ENCODE assay signal across 20 cellular contexts in the genomic region with DNA sequence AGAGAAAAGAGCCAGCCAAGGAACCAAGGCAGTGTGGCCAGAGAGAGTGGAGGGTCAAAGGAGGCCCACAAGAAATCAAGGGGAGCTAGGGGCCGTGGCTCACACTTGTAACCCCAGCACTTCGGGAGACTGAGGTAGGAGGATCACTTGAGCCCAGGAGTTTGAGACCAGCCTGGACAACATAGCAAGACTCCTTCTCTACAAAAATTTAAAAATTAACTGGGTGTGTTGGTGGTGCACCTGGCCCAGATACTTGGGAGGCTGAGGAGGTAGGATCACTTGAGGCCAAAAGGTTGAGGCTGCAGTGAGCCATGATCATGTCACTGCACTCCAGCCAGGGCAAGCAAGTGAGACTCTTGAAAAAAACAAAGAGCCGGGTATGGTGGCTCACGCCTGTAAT. TPM values are rescaled to one million over a fixed set of nuclear protein-coding genes. Genes with fewer than 3 reads are reported as not detected.
"Had no signal": no experiment of that assay in that cellular context is flagged by ENCODE, and none has a peak within 500 bp of the region (broad histone marks: within the 10 kb centered on the region; RNA-seq: fewer than 3 reads in every experiment).

No MANE protein-coding gene starts in this region.

- H3K36me3 Mint-ChIP-seq: activated naive CD8-positive, alpha-beta T cell; brain; stimulated activated naive B cell treated with anti-CD40 and anti-IgM and Interleukin-4, amounts not matched to agents 10 μg/mL and 1 μg/mL and 100 μg/mL, for 72 hours; WTC11 had no signal

- H3K36me3 ChIP-seq: tibial nerve had no signal

- ATAC-seq: activated CD8-positive, alpha-beta T cell treated with anti-CD3 and anti-CD28 coated beads, Interleukin-2, amount 10 ng/mL, durations not matched to agents 7 days and 5 days; effector memory CD8-positive, alpha-beta T cell; left colon; stimulated activated naive B cell treated with anti-CD40 and anti-IgM and Interleukin-4, amounts not matched to agents 10 μg/mL and 1 μg/mL and 100 μg/mL, for 72 hours; WTC11 had no signal

- H3K27ac Mint-ChIP-seq: activated CD8-positive, alpha-beta T cell treated with anti-CD3 and anti-CD28 coated beads, Interleukin-2, amount 10 ng/mL, durations not matched to agents 7 days and 5 days; activated naive CD8-positive, alpha-beta T cell; effector memory CD8-positive, alpha-beta T cell; stimulated activated naive B cell treated with anti-CD40 and anti-IgM and Interleukin-4, amounts not matched to agents 10 μg/mL and 1 μg/mL and 100 μg/mL, for 72 hours had no signal

- H3K27me3 Mint-ChIP-seq: activated naive CD8-positive, alpha-beta T cell had no signal

- DNase-seq: activated CD4-positive, alpha-beta T cell treated with anti-CD3 and anti-CD28 coated beads for 48 hours; activated CD8-positive, alpha-beta memory T cell treated with anti-CD3 and anti-CD28 coated beads, Interleukin-2, amount 50 U/mL, for 4 hours; activated CD8-positive, alpha-beta T cell treated with anti-CD3 and anti-CD28 coated beads, Interleukin-2, amount 10 ng/mL, durations not matched to agents 7 days and 5 days; activated effector memory CD4-positive, alpha-beta T cell treated with anti-CD3 and anti-CD28 coated beads, Interleukin-2, amount 50 U/mL, for 16 hours; activated T-cell treated with anti-CD3 and anti-CD28 coated beads, Interleukin-2, amount 50 U/mL, for 48 hours; amniotic stem cell; dermis blood vessel endothelial cell; effector memory CD8-positive, alpha-beta T cell; left colon; midbrain; retina; stimulated activated CD4-positive, alpha-beta T cell treated with anti-CD3 and anti-CD28 coated beads, Interleukin-15, amount 100 ng/mL, for 24 hours; stimulated activated CD4-positive, alpha-beta T cell treated with anti-CD3 and anti-CD28 coated beads, Interleukin-4, amount 100 ng/mL, for 1 hour; stimulated activated naive B cell treated with anti-CD40 and anti-IgM and Interleukin-4, amounts not matched to agents 10 μg/mL and 1 μg/mL and 100 μg/mL, for 72 hours had no signal

- H3K9me3 Mint-ChIP-seq: brain; effector memory CD8-positive, alpha-beta T cell; stimulated activated naive B cell treated with anti-CD40 and anti-IgM and Interleukin-4, amounts not matched to agents 10 μg/mL and 1 μg/mL and 100 μg/mL, for 72 hours; WTC11 had no signal

- H3K4me3 Mint-ChIP-seq: activated CD8-positive, alpha-beta T cell treated with anti-CD3 and anti-CD28 coated beads, Interleukin-2, amount 10 ng/mL, durations not matched to agents 7 days and 5 days; activated naive CD8-positive, alpha-beta T cell; effector memory CD8-positive, alpha-beta T cell; stimulated activated naive B cell treated with anti-CD40 and anti-IgM and Interleukin-4, amounts not matched to agents 10 μg/mL and 1 μg/mL and 100 μg/mL, for 72 hours; WTC11 had no signal

- H3K9me3 ChIP-seq: tibial nerve had no signal

- H3K27me3 ChIP-seq: tibial nerve had no signal

- H3K4me3 ChIP-seq: lung, tibial nerve had no signal

RNA-seq across cellular contexts. Expression of a gene that starts 49.8 kb away (rescaled TPM):
- total RNA-seq: activated CD8-positive, alpha-beta T cell treated with anti-CD3 and anti-CD28 coated beads, Interleukin-2, amount 10 ng/mL, durations not matched to agents 7 days and 5 days; T-helper 1 cell treated with Interleukin-12 subunit alpha and Interleukin-12 subunit beta and Interleukin-4 antibody, amounts not matched to agents 30 ng/mL and 1 ng/mL, for 36 hours had no signal
